ENCODE assay signal across 9 cellular contexts in genomic region chr17:4433515-4434031, GRCh38. TPM values are rescaled to one million over a fixed set of nuclear protein-coding genes. Genes with fewer than 3 reads are reported as not detected.
A peak's percentile ranks its signal among the peaks of the same experiment; 100 is the strongest.
DNase-seq lines count a peak whose midpoint lies in the region; ATAC-seq and TF ChIP-seq lines count a peak whose summit lies in the region.
"Had no signal": no experiment of that assay in that cellular context is flagged by ENCODE, and none has a peak within 500 bp of the region (broad histone marks: within the 10 kb centered on the region; RNA-seq: fewer than 3 reads in every experiment).

A gene with protein sequence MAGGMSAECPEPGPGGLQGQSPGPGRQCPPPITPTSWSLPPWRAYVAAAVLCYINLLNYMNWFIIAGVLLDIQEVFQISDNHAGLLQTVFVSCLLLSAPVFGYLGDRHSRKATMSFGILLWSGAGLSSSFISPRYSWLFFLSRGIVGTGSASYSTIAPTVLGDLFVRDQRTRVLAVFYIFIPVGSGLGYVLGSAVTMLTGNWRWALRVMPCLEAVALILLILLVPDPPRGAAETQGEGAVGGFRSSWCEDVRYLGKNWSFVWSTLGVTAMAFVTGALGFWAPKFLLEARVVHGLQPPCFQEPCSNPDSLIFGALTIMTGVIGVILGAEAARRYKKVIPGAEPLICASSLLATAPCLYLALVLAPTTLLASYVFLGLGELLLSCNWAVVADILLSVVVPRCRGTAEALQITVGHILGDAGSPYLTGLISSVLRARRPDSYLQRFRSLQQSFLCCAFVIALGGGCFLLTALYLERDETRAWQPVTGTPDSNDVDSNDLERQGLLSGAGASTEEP (plus strand): TSS chr17:4433940. CDS start chr17:4433968, 28 bp downstream.

- H3K79me1 ChIP-seq in trophoblast cell (ENCODE audit: low read length): peaks cover 7% of the 10 kb centered on the region

- H3K36me3 Mint-ChIP-seq in activated T-helper 2 cell treated with anti-CD3 and anti-CD28 coated beads, Interferon-gamma antibody, Interleukin-2, Interleukin-4, amounts not matched to agents 10 μg/mL and 5 μg/mL and 100 μg/mL, durations not matched to agents 14 hours and 24 hours and 36 hours (ENCODE audit: low read depth): no peaks in the 10 kb centered on the region
- H3K36me3 Mint-ChIP-seq in WTC11: no peaks in the 10 kb centered on the region

- H4K20me1 ChIP-seq in OCI-LY7 (ENCODE audit: insufficient read depth, low read length): no peaks in the 10 kb centered on the region

- H2BK5ac ChIP-seq in trophoblast cell (ENCODE audit: low read depth, low read length, poor library complexity): no peak within 1 kb of the TSS

- H4K91ac ChIP-seq in trophoblast cell (ENCODE audit: low read depth, low read length): no peak within 1 kb of the TSS

- no peak for ATAC-seq in WTC11

- peak within 1 kb of the TSS; percentile 68 for H3K4me3 Mint-ChIP-seq in activated T-helper 2 cell treated with anti-CD3 and anti-CD28 coated beads, Interferon-gamma antibody, Interleukin-2, Interleukin-4, amounts not matched to agents 10 μg/mL and 5 μg/mL and 100 μg/mL, durations not matched to agents 14 hours and 24 hours and 36 hours (ENCODE audit: low read depth)
- no peak within 1 kb of the TSS for H3K4me3 Mint-ChIP-seq in WTC11

- H3K9me3 ChIP-seq in OCI-LY7 (ENCODE audit: low read length) (no peaks in the 10 kb centered on the region), trophoblast cell (ENCODE audit: insufficient read depth, low read depth, low read length) (no peaks in the 10 kb centered on the region), esophagus muscularis mucosa (no peaks in the 10 kb centered on the region)
- H3K9me3 ChIP-seq: sigmoid colon had no signal

- no peaks in the 10 kb centered on the region for H3K9me2 ChIP-seq in OCI-LY7 (ENCODE audit: insufficient read depth, low read length)

- H3K4ac ChIP-seq in trophoblast cell (ENCODE audit: low read depth, low read length): no peak within 1 kb of the TSS

- H3K18ac ChIP-seq in trophoblast cell (ENCODE audit: low read length): no peak within 1 kb of the TSS

- POLR2A ChIA-PET in OCI-LY7 (lab: Charles Lee): interaction anchor here (0.7 to 0.9 kb wide), 2 partner anchors 88 to 119 kb away, joined by 3 read pairs; no protein-coding TSS in a partner anchor
- POLR2A ChIA-PET in WTC11 (lab: Charles Lee): no interaction called here

- H3K4me1 ChIP-seq in OCI-LY7 (ENCODE audit: insufficient read depth, low read length, poor library complexity, severe bottlenecking) (peaks cover 68% of the 10 kb centered on the region), trophoblast cell (ENCODE audit: control insufficient read depth in 1 of 2, insufficient read depth in 2 of 2, low read length in 2 of 2) (peaks cover 5 to 8% of the 10 kb centered on the region in 2 experiments), esophagus muscularis mucosa (no peaks in the 10 kb centered on the region)
- H3K4me1 ChIP-seq: sigmoid colon had no signal

- no peak within 1 kb of the TSS for H4K8ac ChIP-seq in trophoblast cell (ENCODE audit: low read depth, low read length)

- H3K27ac ChIP-seq in OCI-LY7 (ENCODE audit: low read depth, low read length, poor library complexity, severe bottlenecking) (peak within 1 kb of the TSS; percentile 74), trophoblast cell (ENCODE audit: low read depth, low read length) (no peak within 1 kb of the TSS), esophagus muscularis mucosa (replicated peaks in 1 of 4) (no peak within 1 kb of the TSS)
- H3K27ac ChIP-seq: sigmoid colon had no signal

- no peak within 1 kb of the TSS for H3K23ac ChIP-seq in trophoblast cell (ENCODE audit: low read length)

- no CpG with 5 or more reads among the region's 13 CpGs for WGBS in trophoblast cell (ENCODE audit: extremely low coverage, insufficient coverage, insufficient read length)
- WGBS in esophagus muscularis mucosa: 63% methylated on average over 10 of the region's 13 CpGs

- no peak within 1 kb of the TSS for H2AK5ac ChIP-seq in trophoblast cell (ENCODE audit: low read length)

- no peaks in the 10 kb centered on the region for H3K9me3 Mint-ChIP-seq in activated T-helper 2 cell treated with anti-CD3 and anti-CD28 coated beads, Interferon-gamma antibody, Interleukin-2, Interleukin-4, amounts not matched to agents 10 μg/mL and 5 μg/mL and 100 μg/mL, durations not matched to agents 14 hours and 24 hours and 36 hours
- no peaks in the 10 kb centered on the region for H3K9me3 Mint-ChIP-seq in WTC11

- H3K4me3 ChIP-seq in OCI-LY7 (ENCODE audit: low read depth, low read length, poor library complexity, severe bottlenecking) (peak within 1 kb of the TSS; percentile 53), trophoblast cell (ENCODE audit: low read depth, low read length) (no peak within 1 kb of the TSS), esophagus muscularis mucosa (no peak within 1 kb of the TSS)
- H3K4me3 ChIP-seq: sigmoid colon had no signal

- H2BK12ac ChIP-seq in trophoblast cell (ENCODE audit: low read length): peak within 1 kb of the TSS; percentile 5

- H3K79me2 ChIP-seq in OCI-LY7 (ENCODE audit: insufficient read depth, low read depth, low read length): peaks cover 4% of the 10 kb centered on the region; the same call in 1 of the 2 replicates
- H3K79me2 ChIP-seq in trophoblast cell (ENCODE audit: control insufficient read depth, insufficient read depth, low read length, poor library complexity): peaks cover 2% of the 10 kb centered on the region

- no peak for TF ChIP-seq POLR2A in esophagus muscularis mucosa (IDR thresholded peaks at IDR 0.05; ENCODE audit: low read depth)

- no peak for TF ChIP-seq EP300 in esophagus muscularis mucosa (IDR thresholded peaks at IDR 0.05)

- TSS peak; percentile 79 for BruUV-seq in OCI-LY7 (replicated peaks; lab: Mats Ljungman, UMichigan)

- DNase-seq in GDM1 (lab: John Stamatoyannopoulos, UW) (peak; percentile 85), OCI-LY7 (ENCODE audit: low spot score) (peak; percentile 93), trophoblast cell (no peak), WTC11 (ENCODE audit: low spot score) (no peak), NCI-H446 (lab: John Stamatoyannopoulos, UW) (no peak), esophagus muscularis mucosa (ENCODE audit: extremely low spot score) (no peak)
- peak; percentile 30 for DNase-seq in activated T-helper 2 cell treated with anti-CD3 and anti-CD28 coated beads, Interferon-gamma antibody, Interleukin-2, Interleukin-4, amounts not matched to agents 10 μg/mL and 5 μg/mL and 100 μg/mL, durations not matched to agents 14 hours and 24 hours and 36 hours (ENCODE audit: low spot score)
- no peak for DNase-seq in stimulated activated naive CD4-positive, alpha-beta T cell treated with Interleukin-2 at 50 U/mL for 16 hours (lab: John Stamatoyannopoulos, UW)
- DNase-seq: sigmoid colon had no signal

- peaks cover 29% of the 10 kb centered on the region for H3K4me1 Mint-ChIP-seq in activated T-helper 2 cell treated with anti-CD3 and anti-CD28 coated beads, Interferon-gamma antibody, Interleukin-2, Interleukin-4, amounts not matched to agents 10 μg/mL and 5 μg/mL and 100 μg/mL, durations not matched to agents 14 hours and 24 hours and 36 hours (ENCODE audit: low read depth)
- no peaks in the 10 kb centered on the region for H3K4me1 Mint-ChIP-seq in WTC11

- H2AFZ ChIP-seq in OCI-LY7 (ENCODE audit: low read length) (peak within 1 kb of the TSS; percentile 70), trophoblast cell (ENCODE audit: insufficient read depth, low read length, poor library complexity) (no peak within 1 kb of the TSS)

- intact Hi-C loops in OCI-LY7 (cut with micrococcal nuclease; ENCODE audit: unreplicated experiment) (no loop called here), esophagus muscularis mucosa (cut with DNase I) (no loop called here)
- intact Hi-C loops in activated T-helper 2 cell treated with anti-CD3 and anti-CD28 coated beads, Interferon-gamma antibody, Interleukin-2, Interleukin-4, amounts not matched to agents 10 μg/mL and 5 μg/mL and 100 μg/mL, durations not matched to agents 14 hours and 24 hours and 36 hours (cut with micrococcal nuclease): no loop called here

- no peak within 1 kb of the TSS for H3K9ac ChIP-seq in trophoblast cell (ENCODE audit: low read length)

- peaks cover 2% of the 10 kb centered on the region for H3K27me3 Mint-ChIP-seq in activated T-helper 2 cell treated with anti-CD3 and anti-CD28 coated beads, Interferon-gamma antibody, Interleukin-2, Interleukin-4, amounts not matched to agents 10 μg/mL and 5 μg/mL and 100 μg/mL, durations not matched to agents 14 hours and 24 hours and 36 hours (ENCODE audit: low read depth)
- no peaks in the 10 kb centered on the region; the same call in 1 of the 2 replicates for H3K27me3 Mint-ChIP-seq in WTC11 (ENCODE audit: low read depth)

- TF ChIP-seq CTCF in OCI-LY7 (conservative IDR thresholded peaks at IDR 0.05; ENCODE audit: low read length) (no peak), WTC11 (IDR thresholded peaks at IDR 0.05) (no peak), esophagus muscularis mucosa (IDR thresholded peaks at IDR 0.05) (no peak)

- peak within 1 kb of the TSS; percentile 75 for H3K27ac Mint-ChIP-seq in activated T-helper 2 cell treated with anti-CD3 and anti-CD28 coated beads, Interferon-gamma antibody, Interleukin-2, Interleukin-4, amounts not matched to agents 10 μg/mL and 5 μg/mL and 100 μg/mL, durations not matched to agents 14 hours and 24 hours and 36 hours
- H3K27ac Mint-ChIP-seq in WTC11: no peak within 1 kb of the TSS

- no peak within 1 kb of the TSS for H4K12ac ChIP-seq in trophoblast cell (ENCODE audit: low read depth, low read length)

- H3K14ac ChIP-seq in trophoblast cell (ENCODE audit: low read length): no peak within 1 kb of the TSS

- CTCF ChIA-PET in OCI-LY7 (lab: Charles Lee; ENCODE audit: unreplicated experiment): interaction anchor here (1.3 kb wide), 1 partner anchor 13 kb away, joined by 5 read pairs; no protein-coding TSS in a partner anchor
- CTCF ChIA-PET in WTC11 (lab: Charles Lee): interaction anchor here (1.0 kb wide), 2 partner anchors 13 to 107 kb away, joined by 3 read pairs; no protein-coding TSS in a partner anchor

- peak within 1 kb of the TSS; percentile 64 for H3K4me2 ChIP-seq in OCI-LY7 (ENCODE audit: low read length)
- H3K4me2 ChIP-seq in trophoblast cell (ENCODE audit: low read length): no peak within 1 kb of the TSS

- H3K36me3 ChIP-seq in OCI-LY7 (ENCODE audit: insufficient read depth, low read length) (no peaks in the 10 kb centered on the region), trophoblast cell (ENCODE audit: control insufficient read depth in 1 of 2, insufficient read depth in 2 of 2, low read length in 2 of 2) (no peaks in the 10 kb centered on the region), esophagus muscularis mucosa (no peaks in the 10 kb centered on the region)
- H3K36me3 ChIP-seq: sigmoid colon had no signal

- no peak within 1 kb of the TSS for H2BK120ac ChIP-seq in trophoblast cell (ENCODE audit: insufficient read depth, low read length, poor library complexity)

- H3K27me3 ChIP-seq in trophoblast cell (ENCODE audit: insufficient read depth, low read length): no peaks in the 10 kb centered on the region
- H3K27me3 ChIP-seq in esophagus muscularis mucosa: no peaks in the 10 kb centered on the region
- H3K27me3 ChIP-seq: sigmoid colon had no signal

RNA-seq across cellular contexts. Expression of the gene that starts here (rescaled TPM):
- total RNA-seq in OCI-LY7 (2014; rRNA removed; shearing (Covaris generic)): 43.8 and 51.2 TPM in 2 replicates
- total RNA-seq in OCI-LY7 (2022) (52.3 and 54.6 TPM in 2 replicates), WTC11 (2021) (not detected in 3 replicates), esophagus muscularis mucosa (under 1 TPM in 1 of 4 donors, not detected in 3; 0.17 TPM)
- total RNA-seq in activated T-helper 2 cell treated with anti-CD3 and anti-CD28 coated beads, Interferon-gamma antibody, Interleukin-2, Interleukin-4, amounts not matched to agents 10 μg/mL and 5 μg/mL and 100 μg/mL, durations not matched to agents 14 hours and 24 hours and 36 hours: 2.8 and 3.3 TPM in 2 replicates
- polyA plus RNA-seq in trophoblast cell (2013): 2.2 TPM in 2 replicates
- total RNA-seq: sigmoid colon had no signal

Comparison
In these comparisons a context has a peak if more than half of its experiments do, and no peak if none do; other contexts are left out.
1. RNA of the gene that starts here (total RNA-seq): 43.8 to 54.6 TPM in OCI-LY7; 2.8 to 3.3 TPM in activated T-helper 2 cell treated with anti-CD3 and anti-CD28 coated beads, Interferon-gamma antibody, Interleukin-2, Interleukin-4, amounts not matched to agents 10 μg/mL and 5 μg/mL and 100 μg/mL, durations not matched to agents 14 hours and 24 hours and 36 hours, not detected in WTC11 and 0.17 TPM in esophagus muscularis mucosa; every median in the first group is over 10 times any median in the second.
2. DNase-seq: peak in GDM1 (single experiment), OCI-LY7 (single experiment) and activated T-helper 2 cell treated with anti-CD3 and anti-CD28 coated beads, Interferon-gamma antibody, Interleukin-2, Interleukin-4, amounts not matched to agents 10 μg/mL and 5 μg/mL and 100 μg/mL, durations not matched to agents 14 hours and 24 hours and 36 hours (single experiment); none in trophoblast cell (0 of 2), WTC11 (single experiment), NCI-H446 (0 of 2), stimulated activated naive CD4-positive, alpha-beta T cell treated with Interleukin-2 at 50 U/mL for 16 hours (single experiment) and esophagus muscularis mucosa (single experiment).